In genomic region chr12:31238333-31238732, GRCh38 we compare ENCODE assay signal across 7 cellular contexts.
DNase-seq lines count a peak whose midpoint lies in the region; ATAC-seq, FAIRE-seq and TF ChIP-seq lines count a peak whose summit lies in the region.
"Not testable (repeated sequence)": the region's sequence is repeated elsewhere in the genome, so short reads cannot be mapped to it uniquely, and the experiment has no call there.

No MANE protein-coding gene starts in this region.

- H3K79me2 ChIP-seq in PC-9 (ENCODE audit: low read depth); endothelial cell of umbilical vein (ENCODE audit: control insufficient read depth, insufficient read depth, low read length): not testable (repeated sequence)

- TF ChIP-seq POLR2A in GM18505 (IDR thresholded peaks at IDR 0.05; ENCODE audit: borderline replicate concordance, extremely low read depth, insufficient read depth, insufficient read length); endothelial cell of umbilical vein (IDR thresholded peaks at IDR 0.05; ENCODE audit: low read depth, low read length): not testable (repeated sequence)

- H2AFZ ChIP-seq in PC-9 = 0 out of 2 replicates have a peak overlapping the region, but pooled peaks have one; percentile 58
- H2AFZ ChIP-seq in endothelial cell of umbilical vein (ENCODE audit: low read depth, low read length) = peak overlapping the region; percentile 74
- peak overlapping the region; percentile 23 for H2AFZ ChIP-seq in neuron (ENCODE audit: low read depth, low read length)

- dilution Hi-C loops in endothelial cell of umbilical vein (cut with MboI; ENCODE audit: extremely low pct_ligation_motif_present, low sequenced_read_pairs) = loop anchor here (25.0 kb wide), 1 partner anchor 401 kb away; no protein-coding TSS in a partner anchor

- not testable (repeated sequence) for DNase-seq in PC-9; endothelial cell of umbilical vein (ENCODE audit: low read depth, low spot score)

- not testable (repeated sequence) for H3K9me3 ChIP-seq in PC-9 (ENCODE audit: insufficient read depth, low read depth); endothelial cell of umbilical vein (replicated peaks; ENCODE audit: control insufficient read depth, insufficient read depth, low read length); neuron (ENCODE audit: low read length)

- ATAC-seq in GM18505 (IDR thresholded peaks at IDR 0.05; ENCODE audit: unreplicated experiment) (peak; percentile 33), GM19455 (IDR thresholded peaks at IDR 0.05; ENCODE audit: unreplicated experiment) (peak; percentile 42), HG02642 (IDR thresholded peaks at IDR 0.05; ENCODE audit: poor library complexity, unreplicated experiment) (peak; percentile 21), HG03354 (IDR thresholded peaks at IDR 0.05; ENCODE audit: poor library complexity, severe bottlenecking, unreplicated experiment) (peak; percentile 37)

- H3K9me1 ChIP-seq in endothelial cell of umbilical vein (replicated peaks; ENCODE audit: control insufficient read depth, extremely low read depth, insufficient read depth, low read length) = not testable (repeated sequence)

- H3K4me1 ChIP-seq in PC-9 (replicated peaks; ENCODE audit: insufficient read depth); endothelial cell of umbilical vein (ENCODE audit: control insufficient read depth, extremely low read depth, insufficient read depth, low read length); neuron (ENCODE audit: insufficient read depth, low read length): not testable (repeated sequence)

- TF ChIP-seq CTCF in PC-9 (conservative IDR thresholded peaks at IDR 0.05); endothelial cell of umbilical vein (IDR thresholded peaks at IDR 0.05; ENCODE audit: extremely low read depth in 1 of 2, insufficient read depth in 1 of 2, low read depth in 1 of 2, low read length in 2 of 2): not testable (repeated sequence)

- not testable (repeated sequence) for FAIRE-seq in endothelial cell of umbilical vein (lab: Jason Lieb, UNC)

- intact Hi-C loops in PC-9 (cut with micrococcal nuclease; ENCODE audit: unreplicated experiment) (loop anchor here (1.0 to 5.0 kb wide), 3 partner anchors 121 to 387 kb away; no protein-coding TSS in a partner anchor), endothelial cell of umbilical vein (cut with micrococcal nuclease) (loop anchor here (1.0 to 5.0 kb wide), 4 partner anchors 122 to 391 kb away; no protein-coding TSS in a partner anchor)

- H3K27ac ChIP-seq in PC-9; endothelial cell of umbilical vein (ENCODE audit: insufficient read depth, low read depth, low read length): not testable (repeated sequence)

- H3K4me3 ChIP-seq in PC-9 = peak overlapping the region; percentile 26; the same call in 1 of the 2 replicates
- not testable (repeated sequence) for H3K4me3 ChIP-seq in endothelial cell of umbilical vein (replicated peaks in 1 of 3; ENCODE audit: insufficient read depth in 1 of 3, low read depth in 1 of 3, low read length in 3 of 3); neuron (ENCODE audit: low read length)

- BruUV-seq in PC-9 (replicated peaks; lab: Mats Ljungman, UMichigan); endothelial cell of umbilical vein (replicated peaks; lab: Mats Ljungman, UMichigan): not testable (repeated sequence)

- H3K9me2 ChIP-seq in PC-9 (ENCODE audit: insufficient read depth) = not testable (repeated sequence)

- H3K36me3 ChIP-seq in PC-9 (ENCODE audit: low read depth); endothelial cell of umbilical vein (ENCODE audit: control insufficient read depth in 2 of 2, extremely low read depth in 1 of 2, insufficient read depth in 2 of 2, low read length in 2 of 2); neuron (ENCODE audit: insufficient read depth, low read length): not testable (repeated sequence)

- not testable (repeated sequence) for H3K9ac ChIP-seq in endothelial cell of umbilical vein (replicated peaks; ENCODE audit: extremely low read depth, insufficient read depth, low read length)

- CTCF ChIA-PET in PC-9 (lab: Charles Lee) = interaction anchor here (0.7 to 2.5 kb wide), 2 partner anchors 387 to 391 kb away, joined by 4 to 10 read pairs; no protein-coding TSS in a partner anchor
- CTCF ChIA-PET in endothelial cell of umbilical vein (lab: Charles Lee) = interaction anchor here (0.8 to 11.9 kb wide), 8 partner anchors 9 to 392 kb away, joined by 3 to 123 read pairs (median 7); no protein-coding TSS in a partner anchor

- not testable (repeated sequence) for H4K20me1 ChIP-seq in PC-9 (ENCODE audit: insufficient read depth); endothelial cell of umbilical vein (replicated peaks; ENCODE audit: control insufficient read depth, extremely low read depth, insufficient read depth, low read length)

- H3F3A ChIP-seq in PC-9 (ENCODE audit: insufficient read depth, low read depth) = not testable (repeated sequence)

- POLR2A ChIA-PET in PC-9 (lab: Charles Lee; ENCODE audit: unreplicated experiment) = interaction anchor here (0.8 kb wide), 1 partner anchor 30 kb away, joined by 3 read pairs; no protein-coding TSS in a partner anchor
- POLR2A ChIA-PET in endothelial cell of umbilical vein (lab: Charles Lee) = not testable (repeated sequence)

- not testable (repeated sequence) for H3K27me3 ChIP-seq in PC-9 (ENCODE audit: insufficient read depth, low read depth); neuron (ENCODE audit: insufficient read depth, low read length)
- peaks cover 11 to 19% of the 10 kb centered on the region in 2 experiments for H3K27me3 ChIP-seq in endothelial cell of umbilical vein (ENCODE audit: control insufficient read depth in 2 of 2, insufficient read depth in 2 of 2, low read length in 2 of 2)

- peak overlapping the region; percentile 75 for H3K4me2 ChIP-seq in PC-9
- H3K4me2 ChIP-seq in endothelial cell of umbilical vein (ENCODE audit: insufficient read depth, low read length) = not testable (repeated sequence)

Comparison
In these comparisons a context has a peak if more than half of its experiments do, and no peak if none do; other contexts are left out.
1. H2AFZ ChIP-seq: peak in every context shown above with its lines; median percentile 74 in endothelial cell of umbilical vein; 58 in PC-9; 23 in neuron.